13 cellular contexts compared by ENCODE assay signal in genomic region chr15:90037510-90037860, GRCh38. TPM values are rescaled to one million over a fixed set of nuclear protein-coding genes. Genes with fewer than 3 reads are reported as not detected.
DNase-seq lines count a peak whose midpoint lies in the region; ATAC-seq and TF ChIP-seq lines count a peak whose summit lies in the region.
"Had no signal": no experiment of that assay in that cellular context is flagged by ENCODE, and none has a peak within 500 bp of the region (broad histone marks: within the 10 kb centered on the region; RNA-seq: fewer than 3 reads in every experiment).

No MANE protein-coding gene starts in this region.

- no peaks in the 10 kb centered on the region for H3K9me3 Mint-ChIP-seq in MCF 10A (ENCODE audit: unreplicated experiment)

- intact Hi-C loops in breast epithelium (cut with DNase I; ENCODE audit: low total_unique reads), result no loop called here
- intact Hi-C loops in MCF 10A (cut with micrococcal nuclease), result no loop called here

- H3K27me3 Mint-ChIP-seq in MCF 10A (ENCODE audit: insufficient read depth, unreplicated experiment), result no peaks in the 10 kb centered on the region

- in situ Hi-C loops in G401 (cut with HindIII; ENCODE audit: low sequenced_read_pairs), result no loop called here

- H3K9ac ChIP-seq in adipocyte (ENCODE audit: low read length), result no peak overlapping the region
- no peak overlapping the region for H3K9ac ChIP-seq in liver (ENCODE audit: low read depth in 1 of 2, low read length in 2 of 2)

- POLR2A ChIA-PET in MCF 10A (lab: Yijun Ruan, JAX), result interaction anchor here (0.5 to 1.3 kb wide), 4 partner anchors 12 to 463 kb away, joined by 3 to 5 read pairs (median 3); no protein-coding TSS in a partner anchor

- ATAC-seq in upper lobe of left lung (ENCODE audit: low FRiP score in 2 of 2) (no peak), GM21423 (IDR thresholded peaks at IDR 0.05; ENCODE audit: unreplicated experiment) (no peak)

- H3K27me3 ChIP-seq in breast epithelium (no peaks in the 10 kb centered on the region), adipocyte (replicated peaks; ENCODE audit: control insufficient read depth, insufficient read depth, low read length) (no peaks in the 10 kb centered on the region), liver (ENCODE audit: control insufficient read depth in 4 of 4, insufficient read depth in 4 of 4, low read length in 3 of 4) (no peaks in the 10 kb centered on the region), upper lobe of left lung (no peaks in the 10 kb centered on the region)

- H3K4me1 Mint-ChIP-seq in MCF 10A (ENCODE audit: insufficient read depth, unreplicated experiment), result peaks cover 66% of the 10 kb centered on the region

- H3K27ac Mint-ChIP-seq in MCF 10A (ENCODE audit: low read depth, unreplicated experiment), result no peak overlapping the region

- CTCF ChIA-PET in MCF 10A (lab: Yijun Ruan, JAX), result no interaction called here

- WGBS in liver, result 88% methylated on average over 5 of the region's 5 CpGs
- WGBS in upper lobe of left lung, 2 donors, result 68 to 69% methylated on average over 5 of the region's 5 CpGs

- TF ChIP-seq POLR2A in breast epithelium (IDR thresholded peaks at IDR 0.05), result no peak
- no peak for TF ChIP-seq POLR2A in upper lobe of left lung (IDR thresholded peaks at IDR 0.05)

- no peak overlapping the region for H3K4me3 ChIP-seq in breast epithelium
- H3K4me3 ChIP-seq in adipocyte (ENCODE audit: low read length), result no peak overlapping the region
- no peak overlapping the region for H3K4me3 ChIP-seq in liver (ENCODE audit: low read depth in 1 of 3, low read length in 3 of 3)
- no peak overlapping the region for H3K4me3 ChIP-seq in upper lobe of left lung

- H3K36me3 ChIP-seq in breast epithelium, result no peaks in the 10 kb centered on the region
- H3K36me3 ChIP-seq in adipocyte (ENCODE audit: control insufficient read depth, insufficient read depth, low read length, severe bottlenecking), result no peaks in the 10 kb centered on the region
- H3K36me3 ChIP-seq in liver (ENCODE audit: control insufficient read depth in 4 of 4, insufficient read depth in 3 of 4, low read depth in 1 of 4, low read length in 3 of 4), result no peaks in the 10 kb centered on the region
- no peaks in the 10 kb centered on the region for H3K36me3 ChIP-seq in upper lobe of left lung

- TF ChIP-seq RAD21 in liver (IDR thresholded peaks at IDR 0.05), result no peak

- H3K9me3 ChIP-seq in breast epithelium, result no peaks in the 10 kb centered on the region
- H3K9me3 ChIP-seq in adipocyte (ENCODE audit: control insufficient read depth, low read length), result no peaks in the 10 kb centered on the region
- no peaks in the 10 kb centered on the region for H3K9me3 ChIP-seq in liver (ENCODE audit: control insufficient read depth in 4 of 4, low read length in 3 of 4)
- H3K9me3 ChIP-seq in upper lobe of left lung, result no peaks in the 10 kb centered on the region

- peak overlapping the region; percentile 43 to 54 for H3K27ac ChIP-seq in breast epithelium
- H3K27ac ChIP-seq in liver (ENCODE audit: low read depth in 1 of 2, low read length in 2 of 2), result peak overlapping the region; percentile 57 to 67
- peak overlapping the region; percentile 85 to 97 (median 88) for H3K27ac ChIP-seq in upper lobe of left lung
- H3K27ac ChIP-seq: C4-2B had no signal

- no TSS peak for BruUV-seq in MCF 10A (replicated peaks; lab: Mats Ljungman, UMichigan)

- TF ChIP-seq CTCF in breast epithelium (IDR thresholded peaks at IDR 0.05) (no peak), MCF 10A (IDR thresholded peaks at IDR 0.05; ENCODE audit: unreplicated experiment) (no peak), liver (IDR thresholded peaks at IDR 0.05; ENCODE audit: low read depth, low read length, missing input control) (no peak), upper lobe of left lung (IDR thresholded peaks at IDR 0.05) (no peak)

- peaks cover 4 to 7% of the 10 kb centered on the region in 2 donors for H3K4me1 ChIP-seq in breast epithelium
- H3K4me1 ChIP-seq in adipocyte (ENCODE audit: control insufficient read depth, insufficient read depth, low read length), result peaks cover 26% of the 10 kb centered on the region
- H3K4me1 ChIP-seq in liver (ENCODE audit: control insufficient read depth in 4 of 4, insufficient read depth in 4 of 4, low read length in 3 of 4), result peaks cover 25 to 53% (median 39%) of the 10 kb centered on the region in 4 donors
- peaks cover 79 to 84% (median 82%) of the 10 kb centered on the region in 4 donors for H3K4me1 ChIP-seq in upper lobe of left lung

- no peak overlapping the region for H3K4me3 Mint-ChIP-seq in MCF 10A (ENCODE audit: unreplicated experiment)

- H3K36me3 Mint-ChIP-seq in MCF 10A (ENCODE audit: insufficient read depth, unreplicated experiment), result peaks cover 18% of the 10 kb centered on the region

- DNase-seq in breast epithelium (ENCODE audit: low spot score in 2 of 2) (no peak), MCF 10A (ENCODE audit: unreplicated experiment) (no peak), adipocyte (ENCODE audit: low read depth) (peak; percentile 49), upper lobe of left lung (no peak), NCI-H446 treated with DMSO at 0.1 percent for 48 hours (lab: John Stamatoyannopoulos, UW) (no peak), G401 (ENCODE audit: low spot score) (no peak)
- DNase-seq: effector CD8-positive, alpha-beta T cell; NCI-H2029; SHP77 treated with DMSO at 0.1 percent for 48 hours; small intestine had no signal

- TF ChIP-seq EP300 in upper lobe of left lung (IDR thresholded peaks at IDR 0.05), result no peak

TF ChIP-seq in liver, 16 proteins besides CTCF, POLR2A, EP300 and RAD21:
- TF ChIP-seq REST (IDR thresholded peaks at IDR 0.05), result no peak
- peak; percentile 66 for TF ChIP-seq NR2F2 (IDR thresholded peaks at IDR 0.05)

RNA-seq across cellular contexts. Expression of gene ZNF710, which starts 36.4 kb away (rescaled TPM):
- 10 to 100 TPM in 2 of 3 donors, 1 to 10 TPM in 1; 4.0 to 14.4 (median 10.4) TPM for total RNA-seq in breast epithelium
- total RNA-seq in MCF 10A (2022), result 27.3 and 32.2 TPM in 2 replicates
- total RNA-seq in liver, result 10 to 100 TPM in 1 of 2 donors, 1 to 10 TPM in 1; 5.4 to 15.3 TPM
- polyA plus RNA-seq in liver, result 1 to 10 TPM; 1.9 to 5.3 TPM
- 10 to 100 TPM; 26.0 to 51.3 (median 44.5) TPM for total RNA-seq in upper lobe of left lung
- total RNA-seq in G401 (2014; rRNA removed; shearing (Covaris generic)), result 7.6 and 9.0 TPM in 2 replicates
